ENCODE assay signal across 31 cellular contexts in the genomic region with DNA sequence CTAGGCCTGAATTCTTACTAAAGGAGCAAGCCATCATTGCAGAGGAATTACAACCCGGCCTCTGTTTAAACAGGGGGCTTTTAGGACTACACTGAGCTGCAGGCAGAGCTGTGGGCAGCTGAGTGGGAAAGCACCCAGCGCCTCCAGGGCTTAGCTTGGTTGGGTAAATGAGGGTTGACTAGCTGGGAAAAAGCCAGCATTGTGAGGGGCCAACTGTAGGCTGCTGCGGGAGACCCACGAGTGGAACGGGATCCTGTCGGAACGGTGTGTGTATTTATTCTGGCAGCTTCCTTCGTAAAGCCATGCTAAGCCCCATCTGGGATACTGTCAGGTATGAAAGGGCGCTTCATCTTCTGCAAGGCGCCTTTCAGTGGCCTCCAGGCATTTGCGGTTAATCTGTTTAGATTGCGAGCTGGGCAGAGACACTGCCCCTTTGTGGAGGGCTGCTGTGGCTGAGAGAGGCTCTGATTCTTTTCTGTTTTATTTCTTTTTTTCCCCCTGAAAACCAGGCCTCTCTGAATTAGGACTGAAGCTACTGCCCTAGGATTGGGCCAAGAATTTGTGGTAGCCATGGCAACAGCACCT. TPM values are rescaled to one million over a fixed set of nuclear protein-coding genes. Genes with fewer than 3 reads are reported as not detected.
A peak's percentile ranks its signal among the peaks of the same experiment; 100 is the strongest.
DNase-seq lines count a peak whose midpoint lies in the region; FAIRE-seq and TF ChIP-seq lines count a peak whose summit lies in the region.
"Had no signal": no experiment of that assay in that cellular context is flagged by ENCODE, and none has a peak within 500 bp of the region (broad histone marks: within the 10 kb centered on the region; RNA-seq: fewer than 3 reads in every experiment).

No MANE protein-coding gene starts in this region.

- TF ChIP-seq CTCF in KMS-11 (conservative IDR thresholded peaks at IDR 0.05; ENCODE audit: low read depth, low read length) (no peak), kidney (IDR thresholded peaks at IDR 0.05; ENCODE audit: borderline replicate concordance, extremely low read depth, insufficient read depth) (no peak), esophagus squamous epithelium (IDR thresholded peaks at IDR 0.05) (no peak)

- no peaks in the 10 kb centered on the region for H3K9me3 ChIP-seq in kidney (ENCODE audit: control insufficient read depth in 1 of 2, low read length in 2 of 2)
- no peaks in the 10 kb centered on the region for H3K9me3 ChIP-seq in esophagus squamous epithelium
- H3K9me3 ChIP-seq: testis had no signal

- DNase-seq in COLO829 (ENCODE audit: low spot score) (peak; percentile 89), astrocyte of the hippocampus (ENCODE audit: low read depth, low spot score) (peak; percentile 60), islet precursor cell (peak; percentile 89), putamen (ENCODE audit: low spot score) (no peak), kidney (no peak), esophagus squamous epithelium (lab: John Stamatoyannopoulos, UW) (no peak)
- DNase-seq in stimulated activated naive CD4-positive, alpha-beta T cell treated with Interleukin-2 at 50 U/mL for 16 hours (lab: John Stamatoyannopoulos, UW) = no peak
- DNase-seq: activated CD4-positive, alpha-beta memory T cell treated with anti-CD3 and anti-CD28 coated beads, Interleukin-2, amount 10 ng/mL, durations not matched to agents 7 days and 5 days; activated CD4-positive, CD25-positive, alpha-beta regulatory T cell; amniotic stem cell; CD4-positive, alpha-beta memory T cell; central memory CD4-positive, alpha-beta T cell; DMS153; foreskin fibroblast; GOT3; kidney glomerular epithelial cell; mesenchymal stem cell; naive thymus-derived CD8-positive, alpha-beta T cell; NCI-H1105; NCI-H2171; NCI-H774; PC-9; SIG-M5; testis had no signal

- H3K27me3 ChIP-seq in KMS-11 (ENCODE audit: insufficient read depth, low read depth) (no peaks in the 10 kb centered on the region), esophagus squamous epithelium (peaks cover 0 to 35% (median 0%) of the 10 kb centered on the region in 4 donors)
- H3K27me3 ChIP-seq: testis had no signal

- peak overlapping the region; percentile 88 for H3K4me2 ChIP-seq in KMS-11
- H3K4me2 ChIP-seq: PC-9 had no signal

- no peaks in the 10 kb centered on the region for H3K79me2 ChIP-seq in KMS-11 (ENCODE audit: insufficient read depth, low read depth)

- no peak overlapping the region for H2AFZ ChIP-seq in KMS-11 (ENCODE audit: low read depth)
- H2AFZ ChIP-seq: PC-9 had no signal

- no peak for TF ChIP-seq POLR2A in esophagus squamous epithelium (IDR thresholded peaks at IDR 0.05)

- FAIRE-seq in kidney (lab: Jason Lieb, UNC) = no peak
- FAIRE-seq: HTR-8/SVneo had no signal

- no peak overlapping the region for H3K27ac ChIP-seq in KMS-11
- H3K27ac ChIP-seq in kidney (ENCODE audit: low read depth in 2 of 2, low read length in 2 of 2) = no peak overlapping the region
- H3K27ac ChIP-seq in esophagus squamous epithelium = no peak overlapping the region
- H3K27ac ChIP-seq: epithelial cell of prostate, PC-9, testis had no signal

- H3K9ac ChIP-seq in KMS-11 (no peak overlapping the region), kidney (ENCODE audit: low read length in 2 of 2) (no peak overlapping the region)

- H3K36me3 ChIP-seq in KMS-11 (ENCODE audit: insufficient read depth) (no peaks in the 10 kb centered on the region), kidney (ENCODE audit: control insufficient read depth in 1 of 2, insufficient read depth in 2 of 2, low read length in 2 of 2) (no peaks in the 10 kb centered on the region), esophagus squamous epithelium (no peaks in the 10 kb centered on the region)

- no peak overlapping the region for H3K4me3 ChIP-seq in KMS-11 (IDR thresholded peaks at IDR 0.05; ENCODE audit: insufficient read depth, low read depth, low read length)
- no peak overlapping the region for H3K4me3 ChIP-seq in kidney (ENCODE audit: low read length in 2 of 2)
- H3K4me3 ChIP-seq in esophagus squamous epithelium = no peak overlapping the region
- H3K4me3 ChIP-seq: PC-9, testis had no signal

- H4K20me1 ChIP-seq in KMS-11 (ENCODE audit: insufficient read depth) = no peaks in the 10 kb centered on the region

- peaks cover 54% of the 10 kb centered on the region for H3K4me1 ChIP-seq in KMS-11 (ENCODE audit: low read depth, poor library complexity, severe bottlenecking)
- no peaks in the 10 kb centered on the region for H3K4me1 ChIP-seq in kidney (ENCODE audit: control insufficient read depth in 1 of 2, insufficient read depth in 1 of 2, low read depth in 1 of 2, low read length in 2 of 2)
- no peaks in the 10 kb centered on the region for H3K4me1 ChIP-seq in esophagus squamous epithelium
- H3K4me1 ChIP-seq: testis had no signal

- intact Hi-C loops in kidney (cut with DNase I) = no loop called here
- intact Hi-C loops in esophagus squamous epithelium (cut with DNase I) = no loop called here

- WGBS in esophagus squamous epithelium, 2 donors = 45 to 49% methylated on average over 4 to 11 of the region's 12 CpGs

RNA-seq across cellular contexts. Expression of gene CNMD, which starts 39.5 kb away (rescaled TPM):
- total RNA-seq in kidney (not detected), esophagus squamous epithelium (not detected)
- polyA plus RNA-seq in kidney (ENCODE audit: insufficient read depth, low read depth, low replicate concordance) = not detected
- total RNA-seq: activated CD4-positive, alpha-beta memory T cell treated with anti-CD3 and anti-CD28 coated beads, Interleukin-2, amount 10 ng/mL, durations not matched to agents 7 days and 5 days; CD4-positive, alpha-beta memory T cell; dermis microvascular lymphatic vessel endothelial cell; LHCN-M2; naive thymus-derived CD8-positive, alpha-beta T cell; PC-9; T-helper 2 cell treated with Interferon-gamma antibody and Interleukin-4, amounts not matched to agents 100 ng/mL and 5 ng/mL, for 36 hours had no signal
- polyA plus RNA-seq: AG04450; CD4-positive, alpha-beta memory T cell; naive thymus-derived CD8-positive, alpha-beta T cell had no signal

Comparison
In these comparisons a context has a peak if more than half of its experiments do, and no peak if none do; other contexts are left out.
1. DNase-seq: peak in COLO829 (single experiment), astrocyte of the hippocampus (single experiment) and islet precursor cell (single experiment); none in putamen (single experiment), stimulated activated naive CD4-positive, alpha-beta T cell treated with Interleukin-2 at 50 U/mL for 16 hours (single experiment), kidney (single experiment) and esophagus squamous epithelium (single experiment).